ENCODE assay signal across 3 cellular contexts in the genomic region with DNA sequence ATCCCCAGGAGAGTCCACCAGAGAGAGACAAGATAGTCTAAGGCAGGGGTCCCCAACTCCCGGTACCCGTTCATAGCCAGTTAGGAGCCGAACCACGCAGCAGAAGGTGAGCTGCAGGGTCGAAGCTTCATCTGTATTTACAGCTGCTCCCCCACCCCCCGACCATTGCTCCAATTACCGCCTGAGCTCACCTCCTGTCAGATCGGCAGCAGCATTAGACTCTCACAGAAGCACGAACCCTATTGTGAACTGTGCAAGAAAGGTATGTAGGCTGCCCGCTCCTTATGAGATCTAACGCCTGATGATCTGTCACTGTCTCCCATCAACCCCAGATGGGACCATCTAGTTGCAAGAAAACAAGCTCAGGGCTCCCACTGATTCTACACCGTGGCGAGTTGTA.
TF ChIP-seq lines count a peak whose summit lies in the region.

No MANE protein-coding gene starts in this region.

TF ChIP-seq in SK-N-SH, 30 proteins besides CTCF, POLR2A, EP300 and RAD21:
- no peak for TF ChIP-seq JUND (IDR thresholded peaks at IDR 0.05)
- TF ChIP-seq, protein P1, sequence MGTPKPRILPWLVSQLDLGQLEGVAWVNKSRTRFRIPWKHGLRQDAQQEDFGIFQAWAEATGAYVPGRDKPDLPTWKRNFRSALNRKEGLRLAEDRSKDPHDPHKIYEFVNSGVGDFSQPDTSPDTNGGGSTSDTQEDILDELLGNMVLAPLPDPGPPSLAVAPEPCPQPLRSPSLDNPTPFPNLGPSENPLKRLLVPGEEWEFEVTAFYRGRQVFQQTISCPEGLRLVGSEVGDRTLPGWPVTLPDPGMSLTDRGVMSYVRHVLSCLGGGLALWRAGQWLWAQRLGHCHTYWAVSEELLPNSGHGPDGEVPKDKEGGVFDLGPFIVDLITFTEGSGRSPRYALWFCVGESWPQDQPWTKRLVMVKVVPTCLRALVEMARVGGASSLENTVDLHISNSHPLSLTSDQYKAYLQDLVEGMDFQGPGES (IDR thresholded peaks at IDR 0.05; ENCODE audit: low read depth, low read length): no peak

TF ChIP-seq in SK-N-SH treated with all-trans-retinoic acid at 6 μM for 48 hours, 23 proteins besides CTCF, POLR2A, EP300 and RAD21:
- TF ChIP-seq ZFP3 (CRISPR knock-in tag; IDR thresholded peaks at IDR 0.05) (no peak), ZNF70 (CRISPR knock-in tag; IDR thresholded peaks at IDR 0.05) (no peak), RARB (CRISPR knock-in tag; IDR thresholded peaks at IDR 0.05) (no peak), CSDC2 (CRISPR knock-in tag; IDR thresholded peaks at IDR 0.05) (no peak), ARNTL (CRISPR knock-in tag; IDR thresholded peaks at IDR 0.05; ENCODE audit: borderline replicate concordance, low read depth) (no peak), TOX (CRISPR knock-in tag; IDR thresholded peaks at IDR 0.05; ENCODE audit: borderline replicate concordance) (no peak)
- TF ChIP-seq, protein P2, sequence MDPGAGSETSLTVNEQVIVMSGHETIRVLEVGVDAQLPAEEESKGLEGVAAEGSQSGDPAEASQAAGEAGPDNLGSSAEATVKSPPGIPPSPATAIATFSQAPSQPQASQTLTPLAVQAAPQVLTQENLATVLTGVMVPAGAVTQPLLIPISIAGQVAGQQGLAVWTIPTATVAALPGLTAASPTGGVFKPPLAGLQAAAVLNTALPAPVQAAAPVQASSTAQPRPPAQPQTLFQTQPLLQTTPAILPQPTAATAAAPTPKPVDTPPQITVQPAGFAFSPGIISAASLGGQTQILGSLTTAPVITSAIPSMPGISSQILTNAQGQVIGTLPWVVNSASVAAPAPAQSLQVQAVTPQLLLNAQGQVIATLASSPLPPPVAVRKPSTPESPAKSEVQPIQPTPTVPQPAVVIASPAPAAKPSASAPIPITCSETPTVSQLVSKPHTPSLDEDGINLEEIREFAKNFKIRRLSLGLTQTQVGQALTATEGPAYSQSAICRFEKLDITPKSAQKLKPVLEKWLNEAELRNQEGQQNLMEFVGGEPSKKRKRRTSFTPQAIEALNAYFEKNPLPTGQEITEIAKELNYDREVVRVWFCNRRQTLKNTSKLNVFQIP (CRISPR knock-in tag; IDR thresholded peaks at IDR 0.05; ENCODE audit: borderline replicate concordance, low read depth): no peak
TF ChIP-seq in SK-N-SH treated with all-trans-retinoic acid at 6 μM for 48 hours: peak in this region for 0.

TF ChIP-seq in HepG2, 621 proteins besides CTCF, POLR2A, EP300 and RAD21:
- TF ChIP-seq TBP (CRISPR knock-in tag; IDR thresholded peaks at IDR 0.05) (no peak), ZNF790 (CRISPR knock-in tag; IDR thresholded peaks at IDR 0.05; ENCODE audit: borderline replicate concordance) (no peak), ZNF17 (CRISPR knock-in tag; IDR thresholded peaks at IDR 0.05) (no peak), PLRG1 (conservative IDR thresholded peaks at IDR 0.05) (no peak), MAF1 (CRISPR knock-in tag; IDR thresholded peaks at IDR 0.05; ENCODE audit: borderline replicate concordance) (no peak), BHLHE40 (IDR thresholded peaks at IDR 0.05; ENCODE audit: low read length) (no peak), ZNF572 (CRISPR knock-in tag; IDR thresholded peaks at IDR 0.05) (no peak), SMAD3 (CRISPR knock-in tag; IDR thresholded peaks at IDR 0.05) (no peak), CEBPB (IDR thresholded peaks at IDR 0.05; ENCODE audit: borderline replicate concordance, low read depth, low read length) (no peak), GABPB1 (CRISPR knock-in tag; IDR thresholded peaks at IDR 0.05) (no peak), MBNL3 (CRISPR knock-in tag; conservative IDR thresholded peaks at IDR 0.05) (no peak), TBX3 (IDR thresholded peaks at IDR 0.05; ENCODE audit: borderline replicate concordance) (no peak), SUZ12 (IDR thresholded peaks at IDR 0.05; ENCODE audit: low read depth, low read length) (no peak), CEBPG (CRISPR knock-in tag; IDR thresholded peaks at IDR 0.05) (no peak), SNAPC2 (CRISPR knock-in tag; IDR thresholded peaks at IDR 0.05) (no peak)
- TF ChIP-seq, protein P3, sequence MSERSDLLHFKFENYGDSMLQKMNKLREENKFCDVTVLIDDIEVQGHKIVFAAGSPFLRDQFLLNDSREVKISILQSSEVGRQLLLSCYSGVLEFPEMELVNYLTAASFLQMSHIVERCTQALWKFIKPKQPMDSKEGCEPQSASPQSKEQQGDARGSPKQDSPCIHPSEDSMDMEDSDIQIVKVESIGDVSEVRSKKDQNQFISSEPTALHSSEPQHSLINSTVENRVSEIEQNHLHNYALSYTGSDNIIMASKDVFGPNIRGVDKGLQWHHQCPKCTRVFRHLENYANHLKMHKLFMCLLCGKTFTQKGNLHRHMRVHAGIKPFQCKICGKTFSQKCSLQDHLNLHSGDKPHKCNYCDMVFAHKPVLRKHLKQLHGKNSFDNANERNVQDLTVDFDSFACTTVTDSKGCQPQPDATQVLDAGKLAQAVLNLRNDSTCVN (CRISPR knock-in tag; IDR thresholded peaks at IDR 0.05; ENCODE audit: borderline replicate concordance): no peak
- TF ChIP-seq, protein P4, sequence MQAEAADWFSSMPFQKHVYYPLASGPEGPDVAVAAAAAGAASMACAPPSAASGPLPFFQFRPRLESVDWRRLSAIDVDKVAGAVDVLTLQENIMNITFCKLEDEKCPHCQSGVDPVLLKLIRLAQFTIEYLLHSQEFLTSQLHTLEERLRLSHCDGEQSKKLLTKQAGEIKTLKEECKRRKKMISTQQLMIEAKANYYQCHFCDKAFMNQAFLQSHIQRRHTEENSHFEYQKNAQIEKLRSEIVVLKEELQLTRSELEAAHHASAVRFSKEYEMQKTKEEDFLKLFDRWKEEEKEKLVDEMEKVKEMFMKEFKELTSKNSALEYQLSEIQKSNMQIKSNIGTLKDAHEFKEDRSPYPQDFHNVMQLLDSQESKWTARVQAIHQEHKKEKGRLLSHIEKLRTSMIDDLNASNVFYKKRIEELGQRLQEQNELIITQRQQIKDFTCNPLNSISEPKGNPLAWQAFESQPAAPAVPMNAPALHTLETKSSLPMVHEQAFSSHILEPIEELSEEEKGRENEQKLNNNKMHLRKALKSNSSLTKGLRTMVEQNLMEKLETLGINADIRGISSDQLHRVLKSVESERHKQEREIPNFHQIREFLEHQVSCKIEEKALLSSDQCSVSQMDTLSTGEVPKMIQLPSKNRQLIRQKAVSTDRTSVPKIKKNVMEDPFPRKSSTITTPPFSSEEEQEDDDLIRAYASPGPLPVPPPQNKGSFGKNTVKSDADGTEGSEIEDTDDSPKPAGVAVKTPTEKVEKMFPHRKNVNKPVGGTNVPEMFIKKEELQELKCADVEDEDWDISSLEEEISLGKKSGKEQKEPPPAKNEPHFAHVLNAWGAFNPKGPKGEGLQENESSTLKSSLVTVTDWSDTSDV (CRISPR knock-in tag; IDR thresholded peaks at IDR 0.05): no peak
- TF ChIP-seq, protein P5, sequence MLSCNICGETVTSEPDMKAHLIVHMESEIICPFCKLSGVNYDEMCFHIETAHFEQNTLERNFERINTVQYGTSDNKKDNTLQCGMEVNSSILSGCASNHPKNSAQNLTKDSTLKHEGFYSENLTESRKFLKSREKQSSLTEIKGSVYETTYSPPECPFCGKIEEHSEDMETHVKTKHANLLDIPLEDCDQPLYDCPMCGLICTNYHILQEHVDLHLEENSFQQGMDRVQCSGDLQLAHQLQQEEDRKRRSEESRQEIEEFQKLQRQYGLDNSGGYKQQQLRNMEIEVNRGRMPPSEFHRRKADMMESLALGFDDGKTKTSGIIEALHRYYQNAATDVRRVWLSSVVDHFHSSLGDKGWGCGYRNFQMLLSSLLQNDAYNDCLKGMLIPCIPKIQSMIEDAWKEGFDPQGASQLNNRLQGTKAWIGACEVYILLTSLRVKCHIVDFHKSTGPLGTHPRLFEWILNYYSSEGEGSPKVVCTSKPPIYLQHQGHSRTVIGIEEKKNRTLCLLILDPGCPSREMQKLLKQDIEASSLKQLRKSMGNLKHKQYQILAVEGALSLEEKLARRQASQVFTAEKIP (CRISPR knock-in tag; IDR thresholded peaks at IDR 0.05; ENCODE audit: borderline replicate concordance): no peak
- TF ChIP-seq, protein P6, sequence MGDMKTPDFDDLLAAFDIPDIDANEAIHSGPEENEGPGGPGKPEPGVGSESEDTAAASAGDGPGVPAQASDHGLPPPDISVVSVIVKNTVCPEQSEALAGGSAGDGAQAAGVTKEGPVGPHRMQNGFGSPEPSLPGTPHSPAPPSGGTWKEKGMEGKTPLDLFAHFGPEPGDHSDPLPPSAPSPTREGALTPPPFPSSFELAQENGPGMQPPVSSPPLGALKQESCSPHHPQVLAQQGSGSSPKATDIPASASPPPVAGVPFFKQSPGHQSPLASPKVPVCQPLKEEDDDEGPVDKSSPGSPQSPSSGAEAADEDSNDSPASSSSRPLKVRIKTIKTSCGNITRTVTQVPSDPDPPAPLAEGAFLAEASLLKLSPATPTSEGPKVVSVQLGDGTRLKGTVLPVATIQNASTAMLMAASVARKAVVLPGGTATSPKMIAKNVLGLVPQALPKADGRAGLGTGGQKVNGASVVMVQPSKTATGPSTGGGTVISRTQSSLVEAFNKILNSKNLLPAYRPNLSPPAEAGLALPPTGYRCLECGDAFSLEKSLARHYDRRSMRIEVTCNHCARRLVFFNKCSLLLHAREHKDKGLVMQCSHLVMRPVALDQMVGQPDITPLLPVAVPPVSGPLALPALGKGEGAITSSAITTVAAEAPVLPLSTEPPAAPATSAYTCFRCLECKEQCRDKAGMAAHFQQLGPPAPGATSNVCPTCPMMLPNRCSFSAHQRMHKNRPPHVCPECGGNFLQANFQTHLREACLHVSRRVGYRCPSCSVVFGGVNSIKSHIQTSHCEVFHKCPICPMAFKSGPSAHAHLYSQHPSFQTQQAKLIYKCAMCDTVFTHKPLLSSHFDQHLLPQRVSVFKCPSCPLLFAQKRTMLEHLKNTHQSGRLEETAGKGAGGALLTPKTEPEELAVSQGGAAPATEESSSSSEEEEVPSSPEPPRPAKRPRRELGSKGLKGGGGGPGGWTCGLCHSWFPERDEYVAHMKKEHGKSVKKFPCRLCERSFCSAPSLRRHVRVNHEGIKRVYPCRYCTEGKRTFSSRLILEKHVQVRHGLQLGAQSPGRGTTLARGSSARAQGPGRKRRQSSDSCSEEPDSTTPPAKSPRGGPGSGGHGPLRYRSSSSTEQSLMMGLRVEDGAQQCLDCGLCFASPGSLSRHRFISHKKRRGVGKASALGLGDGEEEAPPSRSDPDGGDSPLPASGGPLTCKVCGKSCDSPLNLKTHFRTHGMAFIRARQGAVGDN (CRISPR knock-in tag; IDR thresholded peaks at IDR 0.05): no peak
- TF ChIP-seq, protein P7, sequence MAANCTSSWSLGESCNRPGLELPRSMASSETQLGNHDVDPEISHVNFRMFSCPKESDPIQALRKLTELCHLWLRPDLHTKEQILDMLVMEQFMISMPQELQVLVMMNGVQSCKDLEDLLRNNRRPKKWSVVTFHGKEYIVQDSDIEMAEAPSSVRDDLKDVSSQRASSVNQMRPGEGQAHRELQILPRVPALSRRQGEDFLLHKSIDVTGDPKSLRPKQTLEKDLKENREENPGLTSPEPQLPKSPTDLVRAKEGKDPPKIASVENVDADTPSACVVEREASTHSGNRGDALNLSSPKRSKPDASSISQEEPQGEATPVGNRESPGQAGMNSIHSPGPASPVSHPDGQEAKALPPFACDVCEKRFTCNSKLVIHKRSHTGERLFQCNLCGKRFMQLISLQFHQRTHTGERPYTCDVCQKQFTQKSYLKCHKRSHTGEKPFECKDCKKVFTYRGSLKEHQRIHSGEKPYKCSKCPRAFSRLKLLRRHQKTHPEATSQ (CRISPR knock-in tag; IDR thresholded peaks at IDR 0.05; ENCODE audit: borderline replicate concordance): no peak
